Comparison of ENCODE assay signal across 1 cellular context in genomic region chr22:49852898-49853894, GRCh38.
TF ChIP-seq lines count a peak whose summit lies in the region.

ZBED4 (plus strand) TSS chr22:49853844; CDS start chr22:49883663, 29,819 bp downstream.

TF ChIP-seq in WTC11, 78 proteins besides CTCF, POLR2A, EP300 and RAD21 (continued from another document):
- no peak for TF ChIP-seq ZNF281 (CRISPR knock-in tag; IDR thresholded peaks at IDR 0.05)
- TF ChIP-seq TP53 (CRISPR knock-in tag; IDR thresholded peaks at IDR 0.05), result 0 out of 2 replicates have a peak, but pooled peaks have one; percentile 51
- TF ChIP-seq CREM (CRISPR knock-in tag; IDR thresholded peaks at IDR 0.05), result peak; percentile 61
- peak; percentile 13; the same call in 1 of the 2 replicates for TF ChIP-seq USF2 (CRISPR knock-in tag; IDR thresholded peaks at IDR 0.05)
- no peak; the same call in 1 of the 2 replicates for TF ChIP-seq FOXK1 (CRISPR knock-in tag; IDR thresholded peaks at IDR 0.05)
